Comparison of ENCODE assay signal across 10 cellular contexts in the genomic region with DNA sequence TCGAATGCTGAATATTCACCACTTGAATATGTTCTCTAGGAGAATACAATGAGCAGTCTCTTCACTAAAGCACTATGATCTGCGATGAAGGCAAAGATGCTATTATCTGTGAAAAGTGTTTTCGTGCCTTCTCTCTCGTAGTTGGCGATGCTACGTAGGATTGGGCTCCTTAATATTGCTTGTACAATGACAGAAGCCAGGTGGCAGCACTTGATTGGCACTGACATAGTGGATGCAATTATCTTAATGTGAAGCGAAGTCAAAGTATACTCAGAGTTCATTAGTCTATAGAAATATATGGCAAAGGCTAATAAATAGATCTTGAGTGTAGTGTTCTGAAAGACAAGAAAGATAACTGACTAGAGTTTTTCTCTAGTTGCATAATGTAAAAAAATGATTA.
DNase-seq lines count a peak whose midpoint lies in the region; TF ChIP-seq lines count a peak whose summit lies in the region.
"Had no signal": no experiment of that assay in that cellular context is flagged by ENCODE, and none has a peak within 500 bp of the region (broad histone marks: within the 10 kb centered on the region; RNA-seq: fewer than 3 reads in every experiment).

No MANE protein-coding gene starts in this region.

- H3K79me2 ChIP-seq in OCI-LY3 (ENCODE audit: low read length) (no peaks in the 10 kb centered on the region), hepatocyte (no peaks in the 10 kb centered on the region)

- H3K4me1 ChIP-seq in A673 (ENCODE audit: insufficient read depth, low read length, poor library complexity, severe bottlenecking) (no peaks in the 10 kb centered on the region), OCI-LY3 (ENCODE audit: low read length) (no peaks in the 10 kb centered on the region), hepatocyte (ENCODE audit: insufficient read depth) (no peaks in the 10 kb centered on the region)

- H3K27ac ChIP-seq in A673 (ENCODE audit: low read depth, low read length, poor library complexity, severe bottlenecking) (no peak overlapping the region), OCI-LY3 (ENCODE audit: low read length) (no peak overlapping the region), hepatocyte (no peak overlapping the region)

- WGBS in hepatocyte (ENCODE audit: low lambda C conversion rate, missing lambda C conversion rate): 79% methylated on average over 7 of the region's 7 CpGs

- DNase-seq in A673 (ENCODE audit: low spot score) (peak; percentile 15), ELR (ENCODE audit: low read depth) (peak; percentile 15), hepatocyte (ENCODE audit: low spot score) (no peak), SKM-1 (lab: John Stamatoyannopoulos, UW; ENCODE audit: unreplicated experiment) (no peak), SIG-M5 treated with dmso at 0.1 percent for 504 hours (lab: John Stamatoyannopoulos, UW; ENCODE audit: unreplicated experiment) (no peak), T-helper 2 cell (no peak), GF-D8 (lab: John Stamatoyannopoulos, UW) (no peak)
- DNase-seq: CD4-positive, alpha-beta memory T cell; NCI-H2029 treated with DMSO at 0.1 percent for 48 hours had no signal

- H3K9ac ChIP-seq in OCI-LY3 (ENCODE audit: low read length): no peak overlapping the region

- peak overlapping the region; percentile 42 for H3K4me2 ChIP-seq in OCI-LY3 (ENCODE audit: low read length)
- H3K4me2 ChIP-seq in hepatocyte: no peak overlapping the region

- H3K27me3 ChIP-seq in A673 (replicated peaks; ENCODE audit: insufficient read depth, low read depth, low read length, poor library complexity) (no peaks in the 10 kb centered on the region), OCI-LY3 (ENCODE audit: low read depth, low read length) (no peaks in the 10 kb centered on the region), hepatocyte (no peaks in the 10 kb centered on the region)

- CTCF ChIA-PET in A673 (lab: Charles Lee): interaction anchor here (0.7 to 1.0 kb wide), 2 partner anchors 115 to 729 kb away, joined by 3 to 6 read pairs; no protein-coding TSS in a partner anchor

- intact Hi-C loops in A673 (cut with micrococcal nuclease; ENCODE audit: unreplicated experiment): loop anchor here (2.0 kb wide), 1 partner anchor 729 kb away; no protein-coding TSS in a partner anchor

- H3K36me3 ChIP-seq in A673 (ENCODE audit: insufficient read depth, low read length, poor library complexity, severe bottlenecking) (no peaks in the 10 kb centered on the region), OCI-LY3 (replicated peaks; ENCODE audit: low read depth, low read length) (no peaks in the 10 kb centered on the region), hepatocyte (replicated peaks; ENCODE audit: insufficient read depth, low read depth) (no peaks in the 10 kb centered on the region)

- no peaks in the 10 kb centered on the region for H3K9me2 ChIP-seq in hepatocyte (replicated peaks; ENCODE audit: insufficient read depth)

- no peaks in the 10 kb centered on the region for H3K9me3 ChIP-seq in A673 (ENCODE audit: low read depth, low read length, poor library complexity, severe bottlenecking)
- H3K9me3 ChIP-seq in OCI-LY3 (ENCODE audit: insufficient read depth, low read length): no peaks in the 10 kb centered on the region
- H3K9me3 ChIP-seq in hepatocyte (ENCODE audit: low read depth): no peaks in the 10 kb centered on the region

- POLR2A ChIA-PET in A673 (lab: Charles Lee; ENCODE audit: low non-redundant PET): no interaction called here

- BruUV-seq in A673 (replicated peaks; lab: Mats Ljungman, UMichigan): no TSS peak

- peak overlapping the region; percentile 34 for H2AFZ ChIP-seq in OCI-LY3 (ENCODE audit: low read depth, low read length)
- no peak overlapping the region for H2AFZ ChIP-seq in hepatocyte

- H3K4me3 ChIP-seq in A673 (ENCODE audit: low read depth, low read length, poor library complexity, severe bottlenecking) (no peak overlapping the region), OCI-LY3 (ENCODE audit: low read length) (peak overlapping the region; percentile 54), hepatocyte (no peak overlapping the region)

- H4K20me1 ChIP-seq in OCI-LY3 (ENCODE audit: insufficient read depth, low read length): no peaks in the 10 kb centered on the region
- H4K20me1 ChIP-seq in hepatocyte (ENCODE audit: insufficient read depth, poor library complexity, severe bottlenecking): no peaks in the 10 kb centered on the region

- TF ChIP-seq CTCF in A673 (conservative IDR thresholded peaks at IDR 0.05; ENCODE audit: low read depth, low read length) (peak; percentile 54), OCI-LY3 (IDR thresholded peaks at IDR 0.05; ENCODE audit: low read depth, low read length) (peak; percentile 88), hepatocyte (IDR thresholded peaks at IDR 0.05; ENCODE audit: poor library complexity) (peak; percentile 16)

Comparison
In these comparisons a context has a peak if more than half of its experiments do, and no peak if none do; other contexts are left out.
1. DNase-seq: peak in A673 (single experiment) and ELR (single experiment); none in hepatocyte (single experiment), SKM-1 (single experiment), SIG-M5 treated with dmso at 0.1 percent for 504 hours (single experiment), T-helper 2 cell (0 of 5) and GF-D8 (single experiment).
2. CTCF ChIP-seq: peak in every context shown above with its lines; median percentile 88 in OCI-LY3; 54 in A673; 16 in hepatocyte.